Comparison of ENCODE assay signal across 8 cellular contexts in the genomic region with DNA sequence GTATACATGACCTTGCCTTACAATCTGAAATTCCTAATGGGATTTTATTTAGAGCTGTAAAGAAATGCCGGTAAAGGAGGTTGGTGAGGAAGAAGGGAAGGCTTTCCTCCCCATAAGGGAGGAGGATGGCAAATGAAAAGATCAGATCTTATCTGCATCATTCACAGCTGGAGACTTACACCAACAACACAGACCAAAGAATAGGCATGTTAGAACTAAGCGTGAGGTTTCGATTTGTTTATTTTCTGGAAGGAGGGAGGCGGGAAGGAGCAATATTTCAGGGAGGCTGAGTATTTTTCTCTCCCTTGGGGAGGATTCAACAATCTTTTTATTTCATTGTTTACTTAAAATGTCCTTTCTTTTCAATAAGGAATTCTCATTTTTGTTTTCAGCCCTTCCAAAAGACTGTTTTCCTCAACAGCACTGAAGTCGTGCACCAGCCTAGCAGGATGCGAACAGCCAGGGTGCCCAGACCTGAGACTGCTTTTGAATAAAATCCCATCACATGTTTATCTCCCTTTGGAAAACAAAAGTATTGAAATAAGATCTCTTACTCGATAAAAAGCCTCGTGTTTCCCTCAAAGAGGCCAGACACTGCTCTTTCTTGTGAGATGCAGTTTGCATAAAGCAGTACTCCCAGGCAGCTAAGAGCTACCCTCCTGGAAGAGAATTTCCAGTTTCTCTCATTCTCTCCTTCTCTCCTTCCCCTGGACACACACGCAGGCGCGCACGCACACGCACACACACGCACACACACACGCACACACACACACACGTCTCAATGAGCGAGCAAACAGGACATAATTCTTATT.
DNase-seq lines count a peak whose midpoint lies in the region; ATAC-seq and TF ChIP-seq lines count a peak whose summit lies in the region.

No MANE protein-coding gene starts in this region.

- peaks cover 2% of the 10 kb centered on the region for H3K36me3 Mint-ChIP-seq in T-cell
- peaks cover 4% of the 10 kb centered on the region for H3K36me3 Mint-ChIP-seq in activated CD4-positive, alpha-beta T cell treated with anti-CD3 and anti-CD28 coated beads for 36 hours (ENCODE audit: low read depth)

- CTCF ChIA-PET in T-cell (lab: Charles Lee) = interaction anchor here in 1 of 2 donors (1.2 kb wide), 1 partner anchor 99 kb away, joined by 3 read pairs; no protein-coding TSS in a partner anchor
- CTCF ChIA-PET in activated CD4-positive, alpha-beta T cell treated with anti-CD3 and anti-CD28 coated beads for 36 hours (lab: Charles Lee) = interaction anchor here (0.5 to 1.0 kb wide), 4 partner anchors 9 to 28 kb away, joined by 3 to 6 read pairs (median 4); no protein-coding TSS in a partner anchor

- peaks cover 0 to 17% (median 9%) of the 10 kb centered on the region in 3 donors for H3K4me1 Mint-ChIP-seq in T-cell
- H3K4me1 Mint-ChIP-seq in activated CD4-positive, alpha-beta T cell treated with anti-CD3 and anti-CD28 coated beads for 36 hours = peaks cover 20% of the 10 kb centered on the region

- POLR2A ChIA-PET in T-cell (lab: Charles Lee) = no interaction called here
- POLR2A ChIA-PET in activated CD4-positive, alpha-beta T cell treated with anti-CD3 and anti-CD28 coated beads for 36 hours (lab: Charles Lee) = interaction anchor here (0.6 kb wide), 1 partner anchor 17 kb away, joined by 3 read pairs; no protein-coding TSS in a partner anchor

- intact Hi-C loops in activated CD4-positive, alpha-beta T cell treated with anti-CD3 and anti-CD28 coated beads for 36 hours (cut with DNase I, micrococcal nuclease) = no loop called here

- DNase-seq in EH (ENCODE audit: low read depth) (peak; percentile 45), fibroblast of the aortic adventitia (ENCODE audit: low read depth) (peak; percentile 32), retinal pigment epithelial cell (ENCODE audit: low read depth) (no peak), T-cell (no peak)
- no peak for DNase-seq in activated CD4-positive, alpha-beta T cell treated with anti-CD3 and anti-CD28 coated beads for 36 hours

- H3K4me3 ChIP-seq in fibroblast of the aortic adventitia (ENCODE audit: low read depth, low read length) (peak overlapping the region; percentile 10), retinal pigment epithelial cell (ENCODE audit: low read length) (peak overlapping the region; percentile 36)

- peaks cover 0 to 9% (median 3%) of the 10 kb centered on the region in 3 donors for H3K9me3 Mint-ChIP-seq in T-cell
- peaks cover 6% of the 10 kb centered on the region for H3K9me3 Mint-ChIP-seq in activated CD4-positive, alpha-beta T cell treated with anti-CD3 and anti-CD28 coated beads for 36 hours (ENCODE audit: low read depth)

- no peak overlapping the region for H3K4me3 Mint-ChIP-seq in T-cell
- H3K4me3 Mint-ChIP-seq in activated CD4-positive, alpha-beta T cell treated with anti-CD3 and anti-CD28 coated beads for 36 hours = no peak overlapping the region

- no peaks in the 10 kb centered on the region for H3K27me3 Mint-ChIP-seq in T-cell
- H3K27me3 Mint-ChIP-seq in activated CD4-positive, alpha-beta T cell treated with anti-CD3 and anti-CD28 coated beads for 36 hours = no peaks in the 10 kb centered on the region

- TF ChIP-seq CTCF in fibroblast of the aortic adventitia (IDR thresholded peaks at IDR 0.05; ENCODE audit: insufficient read depth, low read length) = no peak
- no peak for TF ChIP-seq CTCF in retinal pigment epithelial cell (conservative IDR thresholded peaks at IDR 0.05; ENCODE audit: low read depth, low read length)

- ATAC-seq in GM21529 (IDR thresholded peaks at IDR 0.05; ENCODE audit: unreplicated experiment) (no peak), T-cell (replicated peaks in 1 of 4) (no peak), GM18909 (IDR thresholded peaks at IDR 0.05; ENCODE audit: poor library complexity, unreplicated experiment) (no peak)
- no peak for ATAC-seq in activated CD4-positive, alpha-beta T cell treated with anti-CD3 and anti-CD28 coated beads for 36 hours

- no peak overlapping the region for H3K27ac Mint-ChIP-seq in T-cell
- H3K27ac Mint-ChIP-seq in activated CD4-positive, alpha-beta T cell treated with anti-CD3 and anti-CD28 coated beads for 36 hours = no peak overlapping the region

TF ChIP-seq in PFSK-1, 5 proteins besides CTCF, POLR2A, EP300 and RAD21:
- TF ChIP-seq, protein P1, sequence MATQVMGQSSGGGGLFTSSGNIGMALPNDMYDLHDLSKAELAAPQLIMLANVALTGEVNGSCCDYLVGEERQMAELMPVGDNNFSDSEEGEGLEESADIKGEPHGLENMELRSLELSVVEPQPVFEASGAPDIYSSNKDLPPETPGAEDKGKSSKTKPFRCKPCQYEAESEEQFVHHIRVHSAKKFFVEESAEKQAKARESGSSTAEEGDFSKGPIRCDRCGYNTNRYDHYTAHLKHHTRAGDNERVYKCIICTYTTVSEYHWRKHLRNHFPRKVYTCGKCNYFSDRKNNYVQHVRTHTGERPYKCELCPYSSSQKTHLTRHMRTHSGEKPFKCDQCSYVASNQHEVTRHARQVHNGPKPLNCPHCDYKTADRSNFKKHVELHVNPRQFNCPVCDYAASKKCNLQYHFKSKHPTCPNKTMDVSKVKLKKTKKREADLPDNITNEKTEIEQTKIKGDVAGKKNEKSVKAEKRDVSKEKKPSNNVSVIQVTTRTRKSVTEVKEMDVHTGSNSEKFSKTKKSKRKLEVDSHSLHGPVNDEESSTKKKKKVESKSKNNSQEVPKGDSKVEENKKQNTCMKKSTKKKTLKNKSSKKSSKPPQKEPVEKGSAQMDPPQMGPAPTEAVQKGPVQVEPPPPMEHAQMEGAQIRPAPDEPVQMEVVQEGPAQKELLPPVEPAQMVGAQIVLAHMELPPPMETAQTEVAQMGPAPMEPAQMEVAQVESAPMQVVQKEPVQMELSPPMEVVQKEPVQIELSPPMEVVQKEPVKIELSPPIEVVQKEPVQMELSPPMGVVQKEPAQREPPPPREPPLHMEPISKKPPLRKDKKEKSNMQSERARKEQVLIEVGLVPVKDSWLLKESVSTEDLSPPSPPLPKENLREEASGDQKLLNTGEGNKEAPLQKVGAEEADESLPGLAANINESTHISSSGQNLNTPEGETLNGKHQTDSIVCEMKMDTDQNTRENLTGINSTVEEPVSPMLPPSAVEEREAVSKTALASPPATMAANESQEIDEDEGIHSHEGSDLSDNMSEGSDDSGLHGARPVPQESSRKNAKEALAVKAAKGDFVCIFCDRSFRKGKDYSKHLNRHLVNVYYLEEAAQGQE (IDR thresholded peaks at IDR 0.05; ENCODE audit: insufficient read depth in 1 of 2, low read depth in 2 of 2, low read length in 2 of 2) = no peak
- TF ChIP-seq SIN3A (IDR thresholded peaks at IDR 0.05; ENCODE audit: borderline replicate concordance, insufficient read depth, low read length) = 0 out of 2 replicates have a peak, but pooled peaks have one; percentile 36
TF ChIP-seq in PFSK-1: peak in this region for 1.

Comparison
In these comparisons a context has a peak if more than half of its experiments do, and no peak if none do; other contexts are left out.
1. DNase-seq: peak in EH (single experiment) and fibroblast of the aortic adventitia (single experiment); none in retinal pigment epithelial cell (single experiment), T-cell (0 of 34) and activated CD4-positive, alpha-beta T cell treated with anti-CD3 and anti-CD28 coated beads for 36 hours (single experiment).